Comparison of ENCODE assay signal across 21 cellular contexts in the genomic region with DNA sequence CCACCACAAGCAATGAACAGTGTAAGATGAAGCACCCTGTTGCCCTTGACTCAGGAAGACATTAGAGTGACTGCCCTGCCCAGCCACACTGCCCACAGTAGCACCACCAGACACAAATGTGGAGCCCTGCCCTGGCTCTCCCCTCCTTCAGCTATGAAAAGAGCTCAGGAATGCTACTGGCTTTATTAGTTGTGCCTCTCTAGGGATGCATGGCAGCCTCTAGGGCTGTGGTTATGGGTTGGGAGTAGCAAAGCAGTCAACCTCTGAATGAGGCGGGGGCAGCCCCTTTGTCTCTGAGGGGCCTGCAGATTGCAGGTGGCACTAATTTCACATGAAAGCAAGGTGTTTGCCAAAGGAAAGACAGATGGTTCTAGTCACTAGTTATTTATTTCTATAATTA.
"Had no signal": no experiment of that assay in that cellular context is flagged by ENCODE, and none has a peak within 500 bp of the region (broad histone marks: within the 10 kb centered on the region; RNA-seq: fewer than 3 reads in every experiment).

No MANE protein-coding gene starts in this region.

- H3K9me3 ChIP-seq: left lung, psoas muscle, testis had no signal

- H3K27me3 ChIP-seq: left lung, testis had no signal

- ATAC-seq: activated CD4-positive, alpha-beta T cell treated with anti-CD3 and anti-CD28 coated beads for 36 hours; activated CD8-positive, alpha-beta memory T cell treated with anti-CD3 and anti-CD28 coated beads, Interleukin-2, amount 10 ng/mL, durations not matched to agents 7 days and 5 days; left lung; psoas muscle; right cardiac atrium; stimulated activated effector memory CD8-positive, alpha-beta T cell treated with anti-CD3 and anti-CD28 coated beads, Interleukin-12 subunit alpha, Interleukin-12 subunit beta, amount 100 ng/mL, for 72 hours had no signal

- H3K4me1 ChIP-seq: left lung, psoas muscle, testis had no signal

- H3K27ac ChIP-seq: coronary artery, left lung, psoas muscle, skin epidermis, testis had no signal

- DNase-seq: activated CD4-positive, alpha-beta memory T cell treated with anti-CD3 and anti-CD28 coated beads for 36 hours; activated CD4-positive, alpha-beta T cell treated with anti-CD3 and anti-CD28 coated beads for 36 hours; activated CD8-positive, alpha-beta memory T cell treated with anti-CD3 and anti-CD28 coated beads, Interleukin-2, amount 10 ng/mL, durations not matched to agents 7 days and 5 days; activated naive CD4-positive, alpha-beta T cell treated with Interleukin-2 at 50 U/mL for 16 hours; activated naive CD8-positive, alpha-beta T cell treated with anti-CD3 and anti-CD28 coated beads, Interleukin-2, amount 10 ng/mL, durations not matched to agents 7 days and 5 days; amygdala; erythroblast; foreskin melanocyte; glutamatergic neuron; hippocampal formation; left lung; midbrain; psoas muscle; right cardiac atrium; stimulated activated CD4-positive, alpha-beta T cell treated with anti-CD3 and anti-CD28 coated beads, Interleukin-4, amount 100 ng/mL, for 24 hours; testis had no signal

- H3K36me3 ChIP-seq: left lung had no signal

- H3K4me3 ChIP-seq: coronary artery, left lung, psoas muscle, skin epidermis, testis had no signal

- FAIRE-seq: endometrium, TTC549 had no signal
